Comparison of ENCODE assay signal across 21 cellular contexts in the genomic region with DNA sequence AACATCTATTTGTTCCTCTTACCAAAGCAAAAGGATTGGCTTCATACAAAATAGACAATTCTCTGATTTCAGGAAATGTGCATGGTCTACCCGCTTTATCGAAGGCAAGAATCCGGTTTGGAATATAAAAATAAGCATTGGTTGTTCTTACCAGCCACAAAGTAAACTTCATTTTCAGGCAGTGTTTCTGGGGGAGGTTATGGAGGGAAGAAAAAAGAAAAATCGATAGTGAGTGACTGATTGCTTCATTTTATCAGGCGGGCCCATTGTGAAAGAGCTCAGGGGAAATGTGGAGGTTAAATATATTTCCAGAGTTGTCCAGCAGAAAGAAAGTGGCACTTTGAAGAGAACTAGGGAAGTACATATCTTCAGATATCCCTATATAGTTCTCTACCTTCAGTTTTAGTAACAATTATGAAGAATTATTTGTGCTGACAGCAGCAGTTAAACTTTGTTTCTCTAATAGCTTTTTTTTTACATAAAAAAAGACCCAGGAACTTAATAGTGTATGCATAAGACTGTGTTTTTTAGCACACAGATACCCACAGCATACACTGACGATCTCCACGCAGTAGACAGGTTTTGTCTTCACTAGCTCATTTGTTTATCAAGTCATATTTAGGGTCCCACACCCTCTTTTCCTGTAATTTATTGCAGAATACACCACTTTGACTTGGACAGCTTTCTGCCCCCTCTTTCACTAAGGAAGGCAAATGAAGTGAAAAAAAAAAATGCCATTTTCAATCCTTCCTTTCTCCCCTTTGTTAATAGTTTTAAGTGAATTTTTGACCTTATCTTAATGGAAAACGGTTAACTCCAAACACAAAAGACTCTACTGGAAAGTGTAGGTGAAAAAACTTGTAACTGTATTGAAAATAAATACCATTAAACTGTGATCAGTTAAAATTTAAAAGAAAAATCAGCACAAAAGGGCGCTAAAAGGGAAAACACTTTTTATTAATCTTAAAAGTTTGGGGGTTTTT. TPM values are rescaled to one million over a fixed set of nuclear protein-coding genes. Genes with fewer than 3 reads are reported as not detected.
DNase-seq lines count a peak whose midpoint lies in the region; ATAC-seq and TF ChIP-seq lines count a peak whose summit lies in the region.
"Had no signal": no experiment of that assay in that cellular context is flagged by ENCODE, and none has a peak within 500 bp of the region (broad histone marks: within the 10 kb centered on the region; RNA-seq: fewer than 3 reads in every experiment).

No MANE protein-coding gene starts in this region.

- WGBS in ectodermal cell, 2 experiments: 6 to 8% methylated on average over 7 of the region's 9 CpGs
- 14% methylated on average over 7 of the region's 9 CpGs for WGBS in mesenchymal stem cell

- no peak overlapping the region for H3K4ac ChIP-seq in mesenchymal stem cell (ENCODE audit: low read depth in 1 of 2, low read length in 2 of 2)

- H3K79me2 ChIP-seq in PC-3 (ENCODE audit: low read length): no peaks in the 10 kb centered on the region

- ATAC-seq in PC-3 (no peak), HG03469 (IDR thresholded peaks at IDR 0.05; ENCODE audit: unreplicated experiment) (no peak)

- no peaks in the 10 kb centered on the region for H4K20me1 ChIP-seq in PC-3 (ENCODE audit: low read length)

- H2BK120ac ChIP-seq in mesenchymal stem cell (ENCODE audit: low read depth, low read length): no peak overlapping the region

- no peaks in the 10 kb centered on the region for H3K9me2 ChIP-seq in PC-3 (replicated peaks; ENCODE audit: low read length)

- no peak overlapping the region for H2BK12ac ChIP-seq in mesenchymal stem cell (ENCODE audit: low read length in 2 of 2)

- H2BK5ac ChIP-seq in mesenchymal stem cell (ENCODE audit: low read depth, low read length, poor library complexity, severe bottlenecking): no peak overlapping the region

- H3K14ac ChIP-seq in mesenchymal stem cell (ENCODE audit: low read length in 2 of 2): no peak overlapping the region

- H3F3A ChIP-seq in PC-3 (ENCODE audit: low read length, unreplicated experiment): no peaks in the 10 kb centered on the region

- POLR2A ChIA-PET in HEK293 (lab: Yijun Ruan, JAX) (interaction anchor here (0.6 kb wide), 2 partner anchors 82 to 102 kb away, joined by 3 to 7 read pairs; no protein-coding TSS in a partner anchor), PC-3 (lab: Charles Lee; ENCODE audit: unreplicated experiment) (no interaction called here)

- no peak overlapping the region for H4K91ac ChIP-seq in mesenchymal stem cell (ENCODE audit: low read length)

- CTCF ChIA-PET in HEK293 (lab: Yijun Ruan, JAX) (interaction anchor here (0.7 to 1.6 kb wide), 6 partner anchors 8 to 1222 kb away, joined by 3 to 8 read pairs (median 4); no protein-coding TSS in a partner anchor), PC-3 (lab: Charles Lee) (no interaction called here)

- no TSS peak for BruUV-seq in PC-3 (replicated peaks; lab: Mats Ljungman, UMichigan)

- DNase-seq in NCI-H146 (lab: John Stamatoyannopoulos, UW) (peak; percentile 51), mesenchymal stem cell (no peak), CD1c-positive myeloid dendritic cell (ENCODE audit: extremely low spot score) (no peak), PC-3 (no peak)
- DNase-seq: activated CD4-positive, alpha-beta T cell treated with anti-CD3 and anti-CD28 coated beads, Interleukin-2, amount 50 U/mL, for 48 hours; activated effector memory CD4-positive, alpha-beta T cell treated with Interleukin-2 at 50 U/mL for 16 hours; GDM1; Karpas-422; NCI-H2081; Peyer's patch; stimulated activated CD4-positive, alpha-beta T cell treated with anti-CD3 and anti-CD28 coated beads, Interleukin-12 subunit alpha, Interleukin-12 subunit beta, amount 100 ng/mL, for 4 hours; T-helper 9 cell; testis had no signal

- H3K9ac ChIP-seq in mesenchymal stem cell (ENCODE audit: low read length): no peak overlapping the region
- no peak overlapping the region for H3K9ac ChIP-seq in PC-3 (ENCODE audit: low read length)

- no peaks in the 10 kb centered on the region for H3K79me1 ChIP-seq in mesenchymal stem cell (replicated peaks; ENCODE audit: low read length, poor library complexity, severe bottlenecking)

- H3K4me2 ChIP-seq in mesenchymal stem cell (ENCODE audit: low read length, poor library complexity, severe bottlenecking): no peak overlapping the region
- H3K4me2 ChIP-seq in PC-3 (ENCODE audit: low read length): no peak overlapping the region

- H3K18ac ChIP-seq in mesenchymal stem cell (ENCODE audit: low read depth in 1 of 2, low read length in 2 of 2): no peak overlapping the region

- H3K4me3 ChIP-seq in HEK293 (ENCODE audit: low read depth, low read length): peak overlapping the region; percentile 94
- peak overlapping the region; percentile 62 for H3K4me3 ChIP-seq in ectodermal cell (ENCODE audit: insufficient read depth, low read depth, low read length)
- H3K4me3 ChIP-seq in neuron (ENCODE audit: low read length): peak overlapping the region; percentile 99
- no peak overlapping the region for H3K4me3 ChIP-seq in mesenchymal stem cell (ENCODE audit: insufficient read depth in 1 of 2, low read depth in 1 of 2, low read length in 2 of 2)
- no peak overlapping the region for H3K4me3 ChIP-seq in PC-3 (ENCODE audit: low read length)
- H3K4me3 ChIP-seq: breast epithelium, Peyer's patch, testis had no signal

- no peaks in the 10 kb centered on the region for H3K4me1 ChIP-seq in HEK293 (ENCODE audit: control insufficient read depth, insufficient read depth, low read length)
- peaks cover 24% of the 10 kb centered on the region for H3K4me1 ChIP-seq in ectodermal cell (ENCODE audit: control insufficient read depth, insufficient read depth, low read length)
- peaks cover 18% of the 10 kb centered on the region for H3K4me1 ChIP-seq in neuron (ENCODE audit: insufficient read depth, low read length)
- peaks cover 38% of the 10 kb centered on the region for H3K4me1 ChIP-seq in mesenchymal stem cell (ENCODE audit: control insufficient read depth, insufficient read depth, low read depth, low read length)
- H3K4me1 ChIP-seq in PC-3 (ENCODE audit: insufficient read depth, low read length): no peaks in the 10 kb centered on the region; the same call in 1 of the 2 replicates

- H2AFZ ChIP-seq in neuron (ENCODE audit: low read depth, low read length) (no peak overlapping the region), mesenchymal stem cell (ENCODE audit: low read depth, low read length) (no peak overlapping the region), PC-3 (ENCODE audit: low read length) (no peak overlapping the region)

- no peak overlapping the region for H2AK5ac ChIP-seq in mesenchymal stem cell (ENCODE audit: low read length, severe bottlenecking)

- intact Hi-C loops in PC-3 (cut with micrococcal nuclease): no loop called here

- H3K9me3 ChIP-seq in HEK293 (ENCODE audit: control insufficient read depth, insufficient read depth, low read depth, low read length): no peaks in the 10 kb centered on the region
- no peaks in the 10 kb centered on the region for H3K9me3 ChIP-seq in ectodermal cell (ENCODE audit: control insufficient read depth, low read length)
- no peaks in the 10 kb centered on the region for H3K9me3 ChIP-seq in neuron (ENCODE audit: low read length)
- H3K9me3 ChIP-seq in mesenchymal stem cell (ENCODE audit: control insufficient read depth, low read length): no peaks in the 10 kb centered on the region
- no peaks in the 10 kb centered on the region for H3K9me3 ChIP-seq in PC-3 (ENCODE audit: low read length)
- H3K9me3 ChIP-seq: breast epithelium, neutrophil, testis had no signal

- H2BK15ac ChIP-seq in mesenchymal stem cell (ENCODE audit: low read depth, poor library complexity, severe bottlenecking): no peak overlapping the region

- H3K27ac ChIP-seq in HEK293 (ENCODE audit: extremely low read depth, low read depth, low read length): peak overlapping the region; percentile 92
- H3K27ac ChIP-seq in ectodermal cell (ENCODE audit: insufficient read depth, low read depth, low read length, poor library complexity, severe bottlenecking): no peak overlapping the region
- no peak overlapping the region for H3K27ac ChIP-seq in mesenchymal stem cell (ENCODE audit: low read length, poor library complexity, severe bottlenecking)
- no peak overlapping the region for H3K27ac ChIP-seq in PC-3 (ENCODE audit: low read length)
- H3K27ac ChIP-seq: breast epithelium, C4-2B, neutrophil, Peyer's patch, testis had no signal

- H4K8ac ChIP-seq in mesenchymal stem cell (ENCODE audit: low read length): no peak overlapping the region

- TF ChIP-seq CTCF in HEK293 (tag by site-specific recombination; IDR thresholded peaks at IDR 0.05) (no peak), PC-3 (conservative IDR thresholded peaks at IDR 0.05; ENCODE audit: low read depth, low read length) (no peak)

- peaks cover 0 to 5% of the 10 kb centered on the region in 2 experiments; a peak in 1 of 3 replicates for H3K36me3 ChIP-seq in HEK293 (ENCODE audit: control insufficient read depth in 2 of 2, insufficient read depth in 1 of 2, low read length in 2 of 2)
- no peaks in the 10 kb centered on the region for H3K36me3 ChIP-seq in ectodermal cell (ENCODE audit: control insufficient read depth, insufficient read depth, low read length)
- H3K36me3 ChIP-seq in neuron (ENCODE audit: insufficient read depth, low read length): peaks cover 57% of the 10 kb centered on the region
- H3K36me3 ChIP-seq in mesenchymal stem cell (ENCODE audit: control insufficient read depth in 1 of 2, insufficient read depth in 2 of 2, low read depth in 1 of 2, low read length in 2 of 2): no peaks in the 10 kb centered on the region
- H3K36me3 ChIP-seq in PC-3 (ENCODE audit: low read depth, low read length): no peaks in the 10 kb centered on the region
- H3K36me3 ChIP-seq: breast epithelium, neutrophil, Peyer's patch had no signal

- H3K27me3 ChIP-seq in ectodermal cell (ENCODE audit: control insufficient read depth, insufficient read depth, low read length, poor library complexity, severe bottlenecking) (peaks cover 88% of the 10 kb centered on the region), neuron (ENCODE audit: insufficient read depth, low read length) (no peaks in the 10 kb centered on the region), mesenchymal stem cell (ENCODE audit: control insufficient read depth in 1 of 2, insufficient read depth in 1 of 2, low read length in 2 of 2) (peaks cover 82 to 85% of the 10 kb centered on the region in 2 experiments), PC-3 (ENCODE audit: low read length) (peaks cover 93% of the 10 kb centered on the region)
- H3K27me3 ChIP-seq: testis had no signal

- H3K23ac ChIP-seq in mesenchymal stem cell (ENCODE audit: low read length in 2 of 2): no peak overlapping the region

TF ChIP-seq in HEK293, 187 proteins besides CTCF, POLR2A, EP300 and RAD21 (continues in another document):
- TF ChIP-seq ZNF624 (tag by site-specific recombination; IDR thresholded peaks at IDR 0.05): no peak

RNA-seq across cellular contexts. Expression of a gene that starts 2.9 kb away (rescaled TPM):
- 30.1 TPM for polyA plus RNA-seq in ectodermal cell (2013, experiment 1 of 4)
- polyA plus RNA-seq in ectodermal cell (2013, experiment 2 of 4): 34.8 TPM
- 34.7 TPM for polyA plus RNA-seq in ectodermal cell (2013, experiment 3 of 4)
- polyA plus RNA-seq in ectodermal cell (2013, experiment 4 of 4): 38.9 TPM
- polyA plus RNA-seq in mesenchymal stem cell (2013, experiment 1 of 2): not detected
- polyA plus RNA-seq in mesenchymal stem cell (2013, experiment 2 of 2): 0.01 TPM
- 0.07 and 0.12 TPM in 2 replicates for total RNA-seq in PC-3 (2014; rRNA removed)
- total RNA-seq: breast epithelium, glomerular endothelial cell, Peyer's patch had no signal

Comparison
In these comparisons a context has a peak if more than half of its experiments do, and no peak if none do; other contexts are left out.
1. H3K4me3 ChIP-seq: peak in HEK293 (single experiment), ectodermal cell (single experiment) and neuron (single experiment); none in mesenchymal stem cell (0 of 2) and PC-3 (single experiment).